ENCODE assay signal across 1 cellular context in the genomic region with DNA sequence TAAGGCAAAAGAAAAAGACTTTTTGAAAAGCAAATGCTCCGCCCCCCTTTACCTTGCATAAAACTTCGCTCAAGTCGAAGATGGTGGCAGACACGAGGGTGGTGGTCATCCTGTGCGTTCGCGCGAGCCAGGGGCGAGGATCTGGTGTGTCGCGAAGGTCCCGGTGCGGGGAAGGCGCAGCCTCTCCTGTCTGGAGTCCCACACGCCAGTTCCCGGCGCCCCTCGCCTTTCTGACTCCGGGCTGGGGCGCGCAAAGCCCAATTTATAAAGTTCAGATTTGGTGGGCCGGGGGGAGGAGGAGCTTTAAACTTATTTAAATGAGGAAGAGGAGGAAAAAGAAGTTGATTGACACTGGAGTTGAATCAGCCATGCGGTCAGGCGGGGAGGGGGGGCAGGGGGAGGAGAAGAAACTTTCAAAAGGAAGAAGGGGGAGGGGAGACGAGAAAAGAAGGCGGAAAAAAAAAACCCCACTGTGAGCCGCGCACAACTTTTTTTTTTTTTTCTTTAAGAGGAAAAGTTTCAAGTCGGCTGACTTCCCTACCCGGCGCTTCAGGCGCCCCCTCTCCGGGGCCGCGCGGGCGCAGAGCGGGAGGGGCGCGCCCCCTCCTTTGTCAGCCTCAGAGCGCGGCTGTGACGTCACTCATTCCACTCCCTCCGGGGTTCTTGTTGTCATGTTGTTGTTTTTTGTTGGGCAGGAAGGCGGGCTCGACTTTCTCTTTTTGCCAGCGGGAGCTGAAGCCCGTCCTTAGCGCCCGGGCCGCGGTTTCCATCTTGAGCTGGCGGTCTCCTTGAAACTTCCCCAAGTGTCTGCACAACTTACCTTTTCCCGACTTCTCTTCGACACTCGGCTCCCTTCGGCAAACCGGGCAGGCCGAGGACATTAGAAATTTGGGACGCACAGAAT.
A peak's percentile ranks its signal among the peaks of the same experiment; 100 is the strongest.
TF ChIP-seq lines count a peak whose summit lies in the region.

A gene with protein sequence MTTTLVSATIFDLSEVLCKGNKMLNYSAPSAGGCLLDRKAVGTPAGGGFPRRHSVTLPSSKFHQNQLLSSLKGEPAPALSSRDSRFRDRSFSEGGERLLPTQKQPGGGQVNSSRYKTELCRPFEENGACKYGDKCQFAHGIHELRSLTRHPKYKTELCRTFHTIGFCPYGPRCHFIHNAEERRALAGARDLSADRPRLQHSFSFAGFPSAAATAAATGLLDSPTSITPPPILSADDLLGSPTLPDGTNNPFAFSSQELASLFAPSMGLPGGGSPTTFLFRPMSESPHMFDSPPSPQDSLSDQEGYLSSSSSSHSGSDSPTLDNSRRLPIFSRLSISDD (minus strand): TSS at position 238 of the 904 bp plus-strand sequence. CDS start 129 bp downstream, at position 109.

TF ChIP-seq in HepG2, 621 proteins besides CTCF, POLR2A, EP300 and RAD21 (continued from another document and continues in another):
- TF ChIP-seq, protein P1, sequence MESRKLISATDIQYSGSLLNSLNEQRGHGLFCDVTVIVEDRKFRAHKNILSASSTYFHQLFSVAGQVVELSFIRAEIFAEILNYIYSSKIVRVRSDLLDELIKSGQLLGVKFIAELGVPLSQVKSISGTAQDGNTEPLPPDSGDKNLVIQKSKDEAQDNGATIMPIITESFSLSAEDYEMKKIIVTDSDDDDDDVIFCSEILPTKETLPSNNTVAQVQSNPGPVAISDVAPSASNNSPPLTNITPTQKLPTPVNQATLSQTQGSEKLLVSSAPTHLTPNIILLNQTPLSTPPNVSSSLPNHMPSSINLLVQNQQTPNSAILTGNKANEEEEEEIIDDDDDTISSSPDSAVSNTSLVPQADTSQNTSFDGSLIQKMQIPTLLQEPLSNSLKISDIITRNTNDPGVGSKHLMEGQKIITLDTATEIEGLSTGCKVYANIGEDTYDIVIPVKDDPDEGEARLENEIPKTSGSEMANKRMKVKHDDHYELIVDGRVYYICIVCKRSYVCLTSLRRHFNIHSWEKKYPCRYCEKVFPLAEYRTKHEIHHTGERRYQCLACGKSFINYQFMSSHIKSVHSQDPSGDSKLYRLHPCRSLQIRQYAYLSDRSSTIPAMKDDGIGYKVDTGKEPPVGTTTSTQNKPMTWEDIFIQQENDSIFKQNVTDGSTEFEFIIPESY (CRISPR knock-in tag; IDR thresholded peaks at IDR 0.05), result no peak
- TF ChIP-seq ZNF773 (CRISPR knock-in tag; IDR thresholded peaks at IDR 0.05; ENCODE audit: borderline replicate concordance) (0 out of 2 replicates have a peak, but pooled peaks have one; percentile 14), NR2C2 (CRISPR knock-in tag; IDR thresholded peaks at IDR 0.05; ENCODE audit: borderline replicate concordance) (no peak), POLR2AphosphoS2 (IDR thresholded peaks at IDR 0.05; ENCODE audit: low read depth, low read length) (0 out of 2 replicates have a peak, but pooled peaks have one; percentile 77), ZNF564 (CRISPR knock-in tag; IDR thresholded peaks at IDR 0.05) (peak; percentile 52; the same call in 1 of the 2 replicates), HDAC1 (CRISPR knock-in tag; IDR thresholded peaks at IDR 0.05) (0 out of 2 replicates have a peak, but pooled peaks have one; percentile 8), FOSL2 (CRISPR knock-in tag; IDR thresholded peaks at IDR 0.05) (no peak), ZNF792 (CRISPR knock-in tag; IDR thresholded peaks at IDR 0.05) (peak; percentile 55; the same call in 1 of the 2 replicates), ZNF530 (CRISPR knock-in tag; IDR thresholded peaks at IDR 0.05; ENCODE audit: low read depth) (0 out of 2 replicates have a peak, but pooled peaks have one; percentile 37), CBX2 (IDR thresholded peaks at IDR 0.05; ENCODE audit: low read depth, low read length) (no peak), CBX2 (CRISPR knock-in tag; IDR thresholded peaks at IDR 0.05; ENCODE audit: low read depth) (no peak), NFYB (CRISPR knock-in tag; IDR thresholded peaks at IDR 0.05) (peak; percentile 13; the same call in 1 of the 2 replicates), MAZ (IDR thresholded peaks at IDR 0.05; ENCODE audit: borderline replicate concordance, low read depth, low read length) (peak; percentile 73), MAZ (CRISPR knock-in tag; IDR thresholded peaks at IDR 0.05; ENCODE audit: low read depth) (peak; percentile 50), RFX5 (IDR thresholded peaks at IDR 0.05; ENCODE audit: low read depth, low read length) (peak; percentile 22; the same call in 1 of the 2 replicates), ELF3 (CRISPR knock-in tag; IDR thresholded peaks at IDR 0.05) (peak; percentile 45; the same call in 1 of the 2 replicates), PHB2 (IDR thresholded peaks at IDR 0.05; ENCODE audit: partially characterized antibody) (no peak), NONO (IDR thresholded peaks at IDR 0.05) (no peak), NONO (CRISPR knock-in tag; conservative IDR thresholded peaks at IDR 0.05) (peak; percentile 49; the same call in 1 of the 2 replicates), RARA (CRISPR knock-in tag; IDR thresholded peaks at IDR 0.05) (peak; percentile 9; the same call in 1 of the 2 replicates), ZNF296 (CRISPR knock-in tag; conservative IDR thresholded peaks at IDR 0.05) (0 out of 2 replicates have a peak, but pooled peaks have one; percentile 8), HNRNPH1 (optimal IDR thresholded peaks at IDR 0.05; ENCODE audit: low read depth, low read length) (peak; percentile 87), TBX2 (CRISPR knock-in tag; IDR thresholded peaks at IDR 0.05; ENCODE audit: borderline replicate concordance) (peak; percentile 56; the same call in 1 of the 2 replicates), YEATS4 (CRISPR knock-in tag; IDR thresholded peaks at IDR 0.05; ENCODE audit: borderline replicate concordance) (peak; percentile 49), TCF7 (IDR thresholded peaks at IDR 0.05; ENCODE audit: low read depth) (no peak), ZNF292 (CRISPR knock-in tag; IDR thresholded peaks at IDR 0.05; ENCODE audit: borderline replicate concordance, low read depth) (no peak), ZNF343 (CRISPR knock-in tag; IDR thresholded peaks at IDR 0.05) (0 out of 2 replicates have a peak, but pooled peaks have one; percentile 33), SIX1 (CRISPR knock-in tag; IDR thresholded peaks at IDR 0.05; ENCODE audit: borderline replicate concordance) (no peak; the same call in 1 of the 2 replicates), ZNF256 (CRISPR knock-in tag; conservative IDR thresholded peaks at IDR 0.05) (no peak), U2AF2 (IDR thresholded peaks at IDR 0.05; ENCODE audit: low read depth, low read length) (no peak), KDM2A (CRISPR knock-in tag; IDR thresholded peaks at IDR 0.05; ENCODE audit: borderline replicate concordance, low read depth) (peak; percentile 62; the same call in 1 of the 2 replicates), SRY (CRISPR knock-in tag; IDR thresholded peaks at IDR 0.05) (peak; percentile 69; the same call in 1 of the 2 replicates), RFXANK (CRISPR knock-in tag; IDR thresholded peaks at IDR 0.05) (no peak), NFATC3 (CRISPR knock-in tag; IDR thresholded peaks at IDR 0.05) (no peak), CREM (IDR thresholded peaks at IDR 0.05) (peak; percentile 74), CREM (CRISPR knock-in tag; IDR thresholded peaks at IDR 0.05) (0 out of 2 replicates have a peak, but pooled peaks have one; percentile 26), AGO1 (IDR thresholded peaks at IDR 0.05; ENCODE audit: low read depth, low read length, poor library complexity, severe bottlenecking) (peak; percentile 78), MYC (CRISPR knock-in tag; IDR thresholded peaks at IDR 0.05; ENCODE audit: borderline replicate concordance) (no peak), NFKB2 (CRISPR knock-in tag; IDR thresholded peaks at IDR 0.05; ENCODE audit: borderline replicate concordance) (peak; percentile 27; the same call in 1 of the 2 replicates), PRMT3 (CRISPR knock-in tag; IDR thresholded peaks at IDR 0.05; ENCODE audit: borderline replicate concordance, low read depth) (no peak), SOX13 (IDR thresholded peaks at IDR 0.05) (no peak), SOX13 (CRISPR knock-in tag; conservative IDR thresholded peaks at IDR 0.05 in 1 of 2, IDR thresholded peaks at IDR 0.05 in 1 of 2) (peak in 1 of 2 experiments; percentile 36; a peak in 1 of 4 replicates), ZNF160 (CRISPR knock-in tag; IDR thresholded peaks at IDR 0.05) (0 out of 2 replicates have a peak, but pooled peaks have one; percentile 61), ZNF232 (CRISPR knock-in tag; IDR thresholded peaks at IDR 0.05; ENCODE audit: borderline replicate concordance) (0 out of 2 replicates have a peak, but pooled peaks have one; percentile 46), CCDC6 (CRISPR knock-in tag; IDR thresholded peaks at IDR 0.05) (peak; percentile 64; the same call in 1 of the 2 replicates), BRCA1 (CRISPR knock-in tag; IDR thresholded peaks at IDR 0.05) (0 out of 2 replicates have a peak, but pooled peaks have one; percentile 8)
- TF ChIP-seq, protein P2, sequence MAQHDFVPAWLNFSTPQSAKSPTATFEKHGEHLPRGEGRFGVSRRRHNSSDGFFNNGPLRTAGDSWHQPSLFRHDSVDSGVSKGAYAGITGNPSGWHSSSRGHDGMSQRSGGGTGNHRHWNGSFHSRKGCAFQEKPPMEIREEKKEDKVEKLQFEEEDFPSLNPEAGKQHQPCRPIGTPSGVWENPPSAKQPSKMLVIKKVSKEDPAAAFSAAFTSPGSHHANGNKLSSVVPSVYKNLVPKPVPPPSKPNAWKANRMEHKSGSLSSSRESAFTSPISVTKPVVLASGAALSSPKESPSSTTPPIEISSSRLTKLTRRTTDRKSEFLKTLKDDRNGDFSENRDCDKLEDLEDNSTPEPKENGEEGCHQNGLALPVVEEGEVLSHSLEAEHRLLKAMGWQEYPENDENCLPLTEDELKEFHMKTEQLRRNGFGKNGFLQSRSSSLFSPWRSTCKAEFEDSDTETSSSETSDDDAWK (CRISPR knock-in tag; IDR thresholded peaks at IDR 0.05), result no peak
- TF ChIP-seq, protein P3, sequence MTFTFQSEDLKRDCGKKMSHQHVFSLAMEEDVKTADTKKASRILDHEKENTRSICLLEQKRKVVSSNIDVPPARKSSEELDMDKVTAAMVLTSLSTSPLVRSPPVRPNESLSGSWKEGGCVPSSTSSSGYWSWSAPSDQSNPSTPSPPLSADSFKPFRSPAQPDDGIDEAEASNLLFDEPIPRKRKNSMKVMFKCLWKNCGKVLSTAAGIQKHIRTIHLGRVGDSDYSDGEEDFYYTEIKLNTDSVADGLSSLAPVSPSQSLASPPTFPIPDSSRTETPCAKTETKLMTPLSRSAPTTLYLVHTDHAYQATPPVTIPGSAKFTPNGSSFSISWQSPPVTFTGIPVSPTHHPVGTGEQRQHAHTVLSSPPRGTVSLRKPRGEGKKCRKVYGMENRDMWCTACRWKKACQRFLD (CRISPR knock-in tag; IDR thresholded peaks at IDR 0.05; ENCODE audit: borderline replicate concordance), result 0 out of 2 replicates have a peak, but pooled peaks have one; percentile 9
- TF ChIP-seq, protein P4, sequence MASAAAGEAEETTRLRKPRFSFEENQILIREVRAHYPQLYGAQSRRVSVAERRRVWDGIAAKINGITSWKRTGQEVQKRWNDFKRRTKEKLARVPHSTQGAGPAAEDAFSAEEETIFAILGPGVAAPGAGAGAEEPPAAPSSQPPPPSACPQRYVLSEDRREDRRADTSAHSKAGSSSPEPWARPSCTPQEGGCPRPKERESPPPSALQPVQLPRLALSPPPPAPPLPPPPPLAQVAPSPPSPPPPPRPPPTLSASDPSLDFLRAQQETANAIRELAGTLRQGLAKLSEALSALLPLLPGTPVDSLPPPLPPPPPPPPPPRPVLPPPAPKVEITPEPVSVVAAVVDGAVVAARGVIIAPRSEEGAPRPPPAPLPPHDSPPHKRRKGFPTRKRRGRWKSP (CRISPR knock-in tag; IDR thresholded peaks at IDR 0.05), result peak; percentile 18; the same call in 1 of the 2 replicates
- TF ChIP-seq, protein P5, sequence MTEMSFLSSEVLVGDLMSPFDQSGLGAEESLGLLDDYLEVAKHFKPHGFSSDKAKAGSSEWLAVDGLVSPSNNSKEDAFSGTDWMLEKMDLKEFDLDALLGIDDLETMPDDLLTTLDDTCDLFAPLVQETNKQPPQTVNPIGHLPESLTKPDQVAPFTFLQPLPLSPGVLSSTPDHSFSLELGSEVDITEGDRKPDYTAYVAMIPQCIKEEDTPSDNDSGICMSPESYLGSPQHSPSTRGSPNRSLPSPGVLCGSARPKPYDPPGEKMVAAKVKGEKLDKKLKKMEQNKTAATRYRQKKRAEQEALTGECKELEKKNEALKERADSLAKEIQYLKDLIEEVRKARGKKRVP (CRISPR knock-in tag; IDR thresholded peaks at IDR 0.05), result peak in 1 of 2 experiments; percentile 38; a peak in 1 of 4 replicates
- TF ChIP-seq, protein P6, sequence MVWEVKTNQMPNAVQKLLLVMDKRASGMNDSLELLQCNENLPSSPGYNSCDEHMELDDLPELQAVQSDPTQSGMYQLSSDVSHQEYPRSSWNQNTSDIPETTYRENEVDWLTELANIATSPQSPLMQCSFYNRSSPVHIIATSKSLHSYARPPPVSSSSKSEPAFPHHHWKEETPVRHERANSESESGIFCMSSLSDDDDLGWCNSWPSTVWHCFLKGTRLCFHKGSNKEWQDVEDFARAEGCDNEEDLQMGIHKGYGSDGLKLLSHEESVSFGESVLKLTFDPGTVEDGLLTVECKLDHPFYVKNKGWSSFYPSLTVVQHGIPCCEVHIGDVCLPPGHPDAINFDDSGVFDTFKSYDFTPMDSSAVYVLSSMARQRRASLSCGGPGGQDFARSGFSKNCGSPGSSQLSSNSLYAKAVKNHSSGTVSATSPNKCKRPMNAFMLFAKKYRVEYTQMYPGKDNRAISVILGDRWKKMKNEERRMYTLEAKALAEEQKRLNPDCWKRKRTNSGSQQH (CRISPR knock-in tag; IDR thresholded peaks at IDR 0.05; ENCODE audit: low read depth), result no peak; the same call in 1 of the 2 replicates
- TF ChIP-seq, protein P7, sequence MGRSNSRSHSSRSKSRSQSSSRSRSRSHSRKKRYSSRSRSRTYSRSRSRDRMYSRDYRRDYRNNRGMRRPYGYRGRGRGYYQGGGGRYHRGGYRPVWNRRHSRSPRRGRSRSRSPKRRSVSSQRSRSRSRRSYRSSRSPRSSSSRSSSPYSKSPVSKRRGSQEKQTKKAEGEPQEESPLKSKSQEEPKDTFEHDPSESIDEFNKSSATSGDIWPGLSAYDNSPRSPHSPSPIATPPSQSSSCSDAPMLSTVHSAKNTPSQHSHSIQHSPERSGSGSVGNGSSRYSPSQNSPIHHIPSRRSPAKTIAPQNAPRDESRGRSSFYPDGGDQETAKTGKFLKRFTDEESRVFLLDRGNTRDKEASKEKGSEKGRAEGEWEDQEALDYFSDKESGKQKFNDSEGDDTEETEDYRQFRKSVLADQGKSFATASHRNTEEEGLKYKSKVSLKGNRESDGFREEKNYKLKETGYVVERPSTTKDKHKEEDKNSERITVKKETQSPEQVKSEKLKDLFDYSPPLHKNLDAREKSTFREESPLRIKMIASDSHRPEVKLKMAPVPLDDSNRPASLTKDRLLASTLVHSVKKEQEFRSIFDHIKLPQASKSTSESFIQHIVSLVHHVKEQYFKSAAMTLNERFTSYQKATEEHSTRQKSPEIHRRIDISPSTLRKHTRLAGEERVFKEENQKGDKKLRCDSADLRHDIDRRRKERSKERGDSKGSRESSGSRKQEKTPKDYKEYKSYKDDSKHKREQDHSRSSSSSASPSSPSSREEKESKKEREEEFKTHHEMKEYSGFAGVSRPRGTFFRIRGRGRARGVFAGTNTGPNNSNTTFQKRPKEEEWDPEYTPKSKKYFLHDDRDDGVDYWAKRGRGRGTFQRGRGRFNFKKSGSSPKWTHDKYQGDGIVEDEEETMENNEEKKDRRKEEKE (IDR thresholded peaks at IDR 0.05), result no peak
- TF ChIP-seq, protein P8, sequence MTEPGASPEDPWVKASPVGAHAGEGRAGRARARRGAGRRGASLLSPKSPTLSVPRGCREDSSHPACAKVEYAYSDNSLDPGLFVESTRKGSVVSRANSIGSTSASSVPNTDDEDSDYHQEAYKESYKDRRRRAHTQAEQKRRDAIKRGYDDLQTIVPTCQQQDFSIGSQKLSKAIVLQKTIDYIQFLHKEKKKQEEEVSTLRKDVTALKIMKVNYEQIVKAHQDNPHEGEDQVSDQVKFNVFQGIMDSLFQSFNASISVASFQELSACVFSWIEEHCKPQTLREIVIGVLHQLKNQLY (CRISPR knock-in tag; IDR thresholded peaks at IDR 0.05), result no peak
